ENCODE assay signal across 8 cellular contexts in genomic region chr5:108749130-108749861, GRCh38. TPM values are rescaled to one million over a fixed set of nuclear protein-coding genes. Genes with fewer than 3 reads are reported as not detected.
DNase-seq lines count a peak whose midpoint lies in the region; ATAC-seq, FAIRE-seq and TF ChIP-seq lines count a peak whose summit lies in the region.

No MANE protein-coding gene starts in this region.

- H3K4me1 Mint-ChIP-seq in CD4-positive, alpha-beta T cell (ENCODE audit: low read depth) = peaks cover 21% of the 10 kb centered on the region

- H3K9me3 Mint-ChIP-seq in CD4-positive, alpha-beta T cell = no peaks in the 10 kb centered on the region

- no TSS peak for BruUV-seq in mammary epithelial cell (replicated peaks; lab: Mats Ljungman, UMichigan)

- H3K4me1 ChIP-seq in mammary epithelial cell (ENCODE audit: insufficient read depth, low read length) = peaks cover 20% of the 10 kb centered on the region

- peaks cover 5% of the 10 kb centered on the region for H3K27me3 ChIP-seq in CD4-positive, alpha-beta T cell (ENCODE audit: control insufficient read depth, insufficient read depth, low read length)
- no peaks in the 10 kb centered on the region for H3K27me3 ChIP-seq in mammary epithelial cell (ENCODE audit: insufficient read depth, low read length)

- H3K27me3 Mint-ChIP-seq in CD4-positive, alpha-beta T cell = peaks cover 4% of the 10 kb centered on the region

- peak overlapping the region; percentile 91 for H3K27ac Mint-ChIP-seq in CD4-positive, alpha-beta T cell

- no peaks in the 10 kb centered on the region for H3K9me3 ChIP-seq in CD4-positive, alpha-beta T cell (ENCODE audit: control insufficient read depth, low read length)
- no peaks in the 10 kb centered on the region for H3K9me3 ChIP-seq in mammary epithelial cell (replicated peaks; ENCODE audit: insufficient read depth, low read length)

- no peak overlapping the region for H3K27ac ChIP-seq in CD4-positive, alpha-beta T cell (ENCODE audit: low read depth, low read length)
- peak overlapping the region; percentile 100 for H3K27ac ChIP-seq in mammary epithelial cell (ENCODE audit: insufficient read depth, low read depth, low read length)

- peak overlapping the region; percentile 89 for H3K9ac ChIP-seq in mammary epithelial cell (ENCODE audit: insufficient read depth, low read length)

- H3K79me2 ChIP-seq in mammary epithelial cell (ENCODE audit: insufficient read depth, low read length) = peaks cover 54% of the 10 kb centered on the region

- peak in 1 of 10 experiments; percentile 20 for DNase-seq in CD4-positive, alpha-beta T cell
- DNase-seq in RCC 7860 (ENCODE audit: low spot score) = peak; percentile 14
- DNase-seq in mammary epithelial cell = peak; percentile 41
- DNase-seq in kidney glomerular epithelial cell (lab: John Stamatoyannopoulos, UW) = peak; percentile 78
- DNase-seq in stimulated activated CD4-positive, alpha-beta T cell treated with anti-CD3 and anti-CD28 coated beads, Interleukin-4, amount 100 ng/mL, for 48 hours (ENCODE audit: low read depth in 2 of 2) = peak; percentile 24 to 35
- DNase-seq in NCI-H2196 (lab: John Stamatoyannopoulos, UW; ENCODE audit: unreplicated experiment) = no peak

- no peak for FAIRE-seq in RCC 7860 (lab: Jason Lieb, UNC)

- dilution Hi-C loops in mammary epithelial cell (cut with HindIII; ENCODE audit: low sequenced_read_pairs) = no loop called here

- POLR2A ChIA-PET in CD4-positive, alpha-beta T cell (lab: Charles Lee) = interaction anchor here (0.7 to 2.7 kb wide), 8 partner anchors 9 to 660 kb away, joined by 3 to 18 read pairs (median 4); partner anchors contain the start of genes FBXL17 and PJA2

- H3K4me3 Mint-ChIP-seq in CD4-positive, alpha-beta T cell = peak overlapping the region; percentile 96

- ATAC-seq in CD4-positive, alpha-beta T cell (ENCODE audit: poor library complexity) = peak; percentile 10
- ATAC-seq in GM18909 (IDR thresholded peaks at IDR 0.05; ENCODE audit: poor library complexity, unreplicated experiment) (peak; percentile 35), HG03103 (IDR thresholded peaks at IDR 0.05; ENCODE audit: low read depth, unreplicated experiment) (peak; percentile 35)

- no peaks in the 10 kb centered on the region for H3K36me3 ChIP-seq in mammary epithelial cell (ENCODE audit: insufficient read depth, low read length)

- H4K20me1 ChIP-seq in mammary epithelial cell (ENCODE audit: insufficient read depth, low read length) = no peaks in the 10 kb centered on the region

- CTCF ChIA-PET in CD4-positive, alpha-beta T cell (lab: Charles Lee) = no interaction called here
- CTCF ChIA-PET in mammary epithelial cell (lab: Charles Lee; ENCODE audit: low non-redundant PET) = interaction anchor here (0.6 kb wide), 1 partner anchor 171 kb away, joined by 4 read pairs; no protein-coding TSS in a partner anchor

- TF ChIP-seq CTCF in CD4-positive, alpha-beta T cell (IDR thresholded peaks at IDR 0.05) = peak; percentile 33
- TF ChIP-seq CTCF in mammary epithelial cell (conservative IDR thresholded peaks at IDR 0.05 in 1 of 2, IDR thresholded peaks at IDR 0.05 in 1 of 2; ENCODE audit: extremely low read depth in 1 of 2, insufficient read depth in 1 of 2, low read depth in 1 of 2, low read length in 2 of 2) = peak in 1 of 2 donors; percentile 30

- WGBS in mammary epithelial cell (ENCODE audit: low coverage, missing lambda C conversion rate) = 3% methylated on average over 20 of the region's 40 CpGs

- in situ Hi-C loops in mammary epithelial cell (cut with MboI; ENCODE audit: low sequenced_read_pairs in 2 of 2) = no loop called here

- peak overlapping the region; percentile 60 for H2AFZ ChIP-seq in mammary epithelial cell (ENCODE audit: low read depth, low read length)

- H3K4me2 ChIP-seq in mammary epithelial cell (ENCODE audit: insufficient read depth, low read depth, low read length) = peak overlapping the region; percentile 85

- intact Hi-C loops in CD4-positive, alpha-beta T cell (cut with DNase I, micrococcal nuclease) = loop anchor here (2.0 to 10.0 kb wide), 6 partner anchors 367 to 1993 kb away; partner anchors contain the start of genes FBXL17 (in 1 of the 2) and MAN2A1 (in 1 of the 2)
- intact Hi-C loops in mammary epithelial cell (cut with micrococcal nuclease) = loop anchor here (2.0 kb wide), 3 partner anchors 106 to 662 kb away; no protein-coding TSS in a partner anchor

- peaks cover 9% of the 10 kb centered on the region for H3K36me3 Mint-ChIP-seq in CD4-positive, alpha-beta T cell (ENCODE audit: low read depth)

- peak overlapping the region; percentile 48 to 87 (median 64) for H3K4me3 ChIP-seq in mammary epithelial cell (replicated peaks in 1 of 3; ENCODE audit: insufficient read depth in 1 of 3, low read depth in 2 of 3, low read length in 3 of 3)

RNA-seq across cellular contexts. Expression of gene FER, which starts 1.6 kb away (rescaled TPM):
- 10 to 100 TPM; 14.2 to 15.9 TPM for total RNA-seq in CD4-positive, alpha-beta T cell
- total RNA-seq in mammary epithelial cell = 10 to 100 TPM; 41.3 to 61.5 TPM
- 9.5 TPM for polyA plus RNA-seq in mammary epithelial cell
- 35.0 TPM for polyA minus RNA-seq in mammary epithelial cell
